In genomic region chr11:62439785-62440602, GRCh38 we compare ENCODE assay signal across 13 cellular contexts. TPM values are rescaled to one million over a fixed set of nuclear protein-coding genes. Genes with fewer than 3 reads are reported as not detected.
DNase-seq lines count a peak whose midpoint lies in the region; ATAC-seq and TF ChIP-seq lines count a peak whose summit lies in the region.
"Had no signal": no experiment of that assay in that cellular context is flagged by ENCODE, and none has a peak within 500 bp of the region (broad histone marks: within the 10 kb centered on the region; RNA-seq: fewer than 3 reads in every experiment).

No MANE protein-coding gene starts in this region.

- H3K4me3 ChIP-seq in AG10803 (ENCODE audit: low read length) (peak overlapping the region; percentile 8; the same call in 1 of the 2 replicates), gastroesophageal sphincter (peak overlapping the region in 1 of 2 donors; percentile 12)

- H3K27me3 ChIP-seq in gastroesophageal sphincter = no peaks in the 10 kb centered on the region
- no peaks in the 10 kb centered on the region for H3K27me3 ChIP-seq in H9 (ENCODE audit: insufficient read depth, low read length)

- H3K14ac ChIP-seq in H9 (ENCODE audit: insufficient read depth, low read length) = no peak overlapping the region

- no peak for TF ChIP-seq POLR2A in gastroesophageal sphincter (IDR thresholded peaks at IDR 0.05)

- H3K4me2 ChIP-seq in H9 (ENCODE audit: insufficient read depth, insufficient read length, low read length) = no peak overlapping the region

- no peak for TF ChIP-seq EP300 in gastroesophageal sphincter (IDR thresholded peaks at IDR 0.05)

- CTCF ChIA-PET in activated CD8-positive, alpha-beta T cell treated with anti-CD3 and anti-CD28 coated beads, Interleukin-2, amount 10 ng/mL, durations not matched to agents 7 days and 5 days (lab: Charles Lee) = interaction anchor here (1.6 kb wide), 1 partner anchor 15 kb away, joined by 8 read pairs; no protein-coding TSS in a partner anchor

- H2AFZ ChIP-seq in H9 (ENCODE audit: low read length) = no peak overlapping the region

- H3K27ac ChIP-seq in gastroesophageal sphincter (peak overlapping the region; percentile 25 to 91 (median 85)), H9 (ENCODE audit: insufficient read length, low read depth, low read length) (no peak overlapping the region)

- no peak overlapping the region for H2BK5ac ChIP-seq in H9 (ENCODE audit: insufficient read length, low read length)

- no peak overlapping the region for H3K27ac Mint-ChIP-seq in activated CD8-positive, alpha-beta T cell treated with anti-CD3 and anti-CD28 coated beads, Interleukin-2, amount 10 ng/mL, durations not matched to agents 7 days and 5 days
- H3K27ac Mint-ChIP-seq in H9 = no peak overlapping the region; a peak in 1 of 7 replicates
- H3K27ac Mint-ChIP-seq: activated T-helper 17 cell treated with anti-CD3 and anti-CD28 coated beads, Interleukin-2, amount 50 U/mL, for 72 hours; T-cell had no signal

- no peak overlapping the region for H3K4me3 Mint-ChIP-seq in activated CD8-positive, alpha-beta T cell treated with anti-CD3 and anti-CD28 coated beads, Interleukin-2, amount 10 ng/mL, durations not matched to agents 7 days and 5 days
- H3K4me3 Mint-ChIP-seq in H9 = no peak overlapping the region; a peak in 1 of 5 replicates
- H3K4me3 Mint-ChIP-seq: activated T-helper 17 cell treated with anti-CD3 and anti-CD28 coated beads, Interleukin-2, amount 50 U/mL, for 72 hours; CD8-positive, alpha-beta memory T cell; T-cell had no signal

- H4K20me1 ChIP-seq in H9 (ENCODE audit: control insufficient read depth, insufficient read depth, insufficient read length) = no peaks in the 10 kb centered on the region

- H3T11ph ChIP-seq in H9 (ENCODE audit: low read length) = no peak overlapping the region

- H3K9me3 ChIP-seq in gastroesophageal sphincter (no peaks in the 10 kb centered on the region), H9 (ENCODE audit: control insufficient read depth, low read depth, low read length) (no peaks in the 10 kb centered on the region)

- H3K23ac ChIP-seq in H9 (ENCODE audit: insufficient read length, low read depth, low read length) = no peak overlapping the region

- no peak overlapping the region for H4K8ac ChIP-seq in H9 (replicated peaks; ENCODE audit: insufficient read length, low read depth, low read length)

- H2BK15ac ChIP-seq in H9 (ENCODE audit: low read depth, low read length) = no peak overlapping the region

- no peak overlapping the region for H2BK12ac ChIP-seq in H9 (ENCODE audit: insufficient read length, low read depth, low read length)

- H3K79me2 ChIP-seq in H9 (ENCODE audit: insufficient read depth, low read length) = no peaks in the 10 kb centered on the region; the same call in 1 of the 2 replicates

- TF ChIP-seq CTCF in AG10803 (conservative IDR thresholded peaks at IDR 0.05; ENCODE audit: low read length) (0 out of 2 replicates have a peak, but pooled peaks have one; percentile 22), gastroesophageal sphincter (IDR thresholded peaks at IDR 0.05) (peak in 2 of 4 experiments; percentile 21 to 27), H9 (conservative IDR thresholded peaks at IDR 0.05) (no peak)

- no peak overlapping the region for H4K5ac ChIP-seq in H9 (ENCODE audit: insufficient read length, low read depth, low read length)

- H2BK20ac ChIP-seq in H9 (ENCODE audit: low read depth, low read length, poor library complexity, severe bottlenecking) = no peak overlapping the region

- H3K56ac ChIP-seq in H9 (ENCODE audit: insufficient read length, low read depth, low read length) = no peak overlapping the region

- no peaks in the 10 kb centered on the region for H3K23me2 ChIP-seq in H9 (ENCODE audit: insufficient read length, low read depth, low read length, poor library complexity, severe bottlenecking)

- H4K91ac ChIP-seq in H9 (ENCODE audit: insufficient read length, low read depth, low read length) = no peak overlapping the region

- no peak overlapping the region for H3K18ac ChIP-seq in H9 (ENCODE audit: insufficient read length, low read depth, low read length)

- WGBS in gastroesophageal sphincter (ENCODE audit: low coverage in 1 of 2), 2 donors = 20 to 58% methylated on average over 1 to 11 of the region's 23 CpGs
- no CpG with 5 or more reads among the region's 23 CpGs for WGBS in H9 (ENCODE audit: extremely low coverage, insufficient read length, low lambda C conversion rate)

- no peaks in the 10 kb centered on the region for H3K79me1 ChIP-seq in H9 (ENCODE audit: insufficient read depth, low read depth, low read length, poor library complexity, severe bottlenecking)

- no peak overlapping the region for H3K4ac ChIP-seq in H9 (ENCODE audit: low read depth, low read length)

- H3K36me3 Mint-ChIP-seq in activated CD8-positive, alpha-beta T cell treated with anti-CD3 and anti-CD28 coated beads, Interleukin-2, amount 10 ng/mL, durations not matched to agents 7 days and 5 days (ENCODE audit: low read depth) = no peaks in the 10 kb centered on the region
- no peaks in the 10 kb centered on the region for H3K36me3 Mint-ChIP-seq in H9 (ENCODE audit: insufficient read depth in 1 of 3, low read depth in 3 of 3)
- H3K36me3 Mint-ChIP-seq: T-cell had no signal

- H3K9me3 Mint-ChIP-seq in activated CD8-positive, alpha-beta T cell treated with anti-CD3 and anti-CD28 coated beads, Interleukin-2, amount 10 ng/mL, durations not matched to agents 7 days and 5 days (ENCODE audit: insufficient read depth) = no peaks in the 10 kb centered on the region
- H3K9me3 Mint-ChIP-seq in H9 = no peaks in the 10 kb centered on the region
- H3K9me3 Mint-ChIP-seq: activated T-helper 17 cell treated with anti-CD3 and anti-CD28 coated beads, Interleukin-2, amount 50 U/mL, for 72 hours; CD8-positive, alpha-beta memory T cell; T-cell had no signal

- H3K4me1 ChIP-seq in gastroesophageal sphincter (peaks cover 0 to 59% (median 32%) of the 10 kb centered on the region in 3 donors), H9 (ENCODE audit: insufficient read depth, low read length) (no peaks in the 10 kb centered on the region; the same call in 1 of the 2 replicates)

- DNase-seq in AG10803 (ENCODE audit: low read depth) = peak; percentile 81
- peak; percentile 46 for DNase-seq in putamen (ENCODE audit: low spot score)
- no peak for DNase-seq in activated CD8-positive, alpha-beta T cell treated with anti-CD3 and anti-CD28 coated beads, Interleukin-2, amount 10 ng/mL, durations not matched to agents 7 days and 5 days
- DNase-seq in activated effector memory CD4-positive, alpha-beta T cell treated with anti-CD3 and anti-CD28 coated beads, Interleukin-2, amount 50 U/mL, for 16 hours = no peak
- no peak for DNase-seq in H9
- DNase-seq in NCI-H82 treated with DMSO at 0.1 percent for 48 hours (lab: John Stamatoyannopoulos, UW; ENCODE audit: unreplicated experiment) = no peak
- DNase-seq: CD8-positive, alpha-beta memory T cell; NCI-H1417; stimulated activated CD4-positive, alpha-beta T cell treated with anti-CD3 and anti-CD28 coated beads, Interleukin-12 subunit alpha, Interleukin-12 subunit beta, amount 100 ng/mL, for 4 hours; T-cell had no signal

- H3K27me3 Mint-ChIP-seq in activated CD8-positive, alpha-beta T cell treated with anti-CD3 and anti-CD28 coated beads, Interleukin-2, amount 10 ng/mL, durations not matched to agents 7 days and 5 days (ENCODE audit: low read depth) = peaks cover 7% of the 10 kb centered on the region
- peaks cover 1% of the 10 kb centered on the region for H3K27me3 Mint-ChIP-seq in H9 (ENCODE audit: low read depth)
- H3K27me3 Mint-ChIP-seq: activated T-helper 17 cell treated with anti-CD3 and anti-CD28 coated beads, Interleukin-2, amount 50 U/mL, for 72 hours had no signal

- H3K4me1 Mint-ChIP-seq in activated CD8-positive, alpha-beta T cell treated with anti-CD3 and anti-CD28 coated beads, Interleukin-2, amount 10 ng/mL, durations not matched to agents 7 days and 5 days (ENCODE audit: low read depth) = peaks cover 13% of the 10 kb centered on the region
- H3K4me1 Mint-ChIP-seq in H9 = peaks cover 3 to 9% of the 10 kb centered on the region in 2 experiments
- H3K4me1 Mint-ChIP-seq: activated T-helper 17 cell treated with anti-CD3 and anti-CD28 coated beads, Interleukin-2, amount 50 U/mL, for 72 hours had no signal

- ATAC-seq in SK-N-SH treated with all-trans-retinoic acid at 6 μM for 48 hours = no peak; the same call in 2 of the 3 replicates
- peak; percentile 35 for ATAC-seq in gastroesophageal sphincter
- ATAC-seq in activated CD8-positive, alpha-beta T cell treated with anti-CD3 and anti-CD28 coated beads, Interleukin-2, amount 10 ng/mL, durations not matched to agents 7 days and 5 days = no peak
- ATAC-seq: activated T-helper 17 cell treated with anti-CD3 and anti-CD28 coated beads, Interleukin-2, amount 50 U/mL, for 72 hours; T-cell had no signal

- H3K9ac ChIP-seq in H9 (ENCODE audit: extremely low read depth, insufficient read length, low read length) = no peak overlapping the region

- POLR2A ChIA-PET in activated CD8-positive, alpha-beta T cell treated with anti-CD3 and anti-CD28 coated beads, Interleukin-2, amount 10 ng/mL, durations not matched to agents 7 days and 5 days (lab: Charles Lee) = interaction anchor here (1.1 kb wide), 1 partner anchor 134 kb away, joined by 3 read pairs; the partner anchor contains the start of gene EEF1G

- H3K36me3 ChIP-seq in gastroesophageal sphincter = no peaks in the 10 kb centered on the region

- H2BK120ac ChIP-seq in H9 (ENCODE audit: low read depth, low read length, poor library complexity, severe bottlenecking) = no peak overlapping the region

- H2AK5ac ChIP-seq in H9 (ENCODE audit: insufficient read length, low read length) = no peak overlapping the region

TF ChIP-seq in SK-N-SH treated with all-trans-retinoic acid at 6 μM for 48 hours, 23 proteins besides CTCF, POLR2A, EP300 and RAD21:
- TF ChIP-seq ARNTL (CRISPR knock-in tag; IDR thresholded peaks at IDR 0.05; ENCODE audit: borderline replicate concordance, low read depth) (no peak), TCF4 (CRISPR knock-in tag; IDR thresholded peaks at IDR 0.05; ENCODE audit: borderline replicate concordance) (no peak), ISL1 (CRISPR knock-in tag; IDR thresholded peaks at IDR 0.05) (no peak), ZFP30 (CRISPR knock-in tag; IDR thresholded peaks at IDR 0.05) (no peak), ZFP3 (CRISPR knock-in tag; IDR thresholded peaks at IDR 0.05) (peak; percentile 46; the same call in 1 of the 2 replicates)
TF ChIP-seq in SK-N-SH treated with all-trans-retinoic acid at 6 μM for 48 hours: peak in this region for 1.

RNA-seq across cellular contexts. Expression of gene SCGB1A1, which starts 21.2 kb away (rescaled TPM):
- not detected for total RNA-seq in gastroesophageal sphincter
- total RNA-seq in activated CD8-positive, alpha-beta T cell treated with anti-CD3 and anti-CD28 coated beads, Interleukin-2, amount 10 ng/mL, durations not matched to agents 7 days and 5 days = not detected
- total RNA-seq in H9 (2021) = not detected in 2 replicates
- total RNA-seq: activated T-helper 17 cell treated with anti-CD3 and anti-CD28 coated beads, Interleukin-2, amount 50 U/mL, for 72 hours; CD8-positive, alpha-beta memory T cell had no signal

Comparison
In these comparisons a context has a peak if more than half of its experiments do, and no peak if none do; other contexts are left out.
1. DNase-seq: peak in AG10803 (single experiment) and putamen (single experiment); none in activated CD8-positive, alpha-beta T cell treated with anti-CD3 and anti-CD28 coated beads, Interleukin-2, amount 10 ng/mL, durations not matched to agents 7 days and 5 days (single experiment), activated effector memory CD4-positive, alpha-beta T cell treated with anti-CD3 and anti-CD28 coated beads, Interleukin-2, amount 50 U/mL, for 16 hours (single experiment), H9 (single experiment) and NCI-H82 treated with DMSO at 0.1 percent for 48 hours (single experiment).